Comparison of ENCODE assay signal across 14 cellular contexts in the genomic region with DNA sequence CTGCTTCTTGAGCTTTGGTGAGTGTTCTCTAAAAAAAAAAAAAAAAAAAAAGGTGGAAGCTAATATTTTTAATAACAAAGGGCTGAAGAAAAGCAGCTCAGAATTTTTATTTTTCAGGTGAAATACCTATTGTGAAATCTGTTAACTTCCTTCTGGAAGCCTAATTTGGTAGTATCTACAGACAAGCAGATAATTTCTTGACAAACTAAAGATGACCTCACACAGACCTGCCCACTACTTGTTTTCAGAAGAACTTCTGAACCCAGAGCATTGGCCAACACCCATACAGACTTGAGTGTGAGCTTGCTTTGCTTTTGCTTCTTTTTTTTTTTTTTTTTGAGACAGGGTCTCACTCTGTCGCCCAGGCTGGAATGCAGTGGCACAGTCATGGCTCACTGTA.
"Had no signal": no experiment of that assay in that cellular context is flagged by ENCODE, and none has a peak within 500 bp of the region (broad histone marks: within the 10 kb centered on the region; RNA-seq: fewer than 3 reads in every experiment).

No MANE protein-coding gene starts in this region.

- H3K36me3 ChIP-seq: colonic mucosa, prostate gland had no signal

- H3K27me3 Mint-ChIP-seq: activated B cell treated with CpG ODN at 0.5 μM for 24 hours; activated CD4-positive, alpha-beta T cell treated with anti-CD3 and anti-CD28 coated beads, Interleukin-2, amount 10 ng/mL, durations not matched to agents 24 days and 14 days; activated naive CD8-positive, alpha-beta T cell treated with anti-CD3 and anti-CD28 coated beads, Interleukin-2, amount 50 U/mL, for 24 hours; T-helper 17 cell had no signal

- H3K27ac Mint-ChIP-seq: activated CD4-positive, alpha-beta T cell treated with anti-CD3 and anti-CD28 coated beads, Interleukin-2, amount 10 ng/mL, durations not matched to agents 24 days and 14 days; activated naive CD8-positive, alpha-beta T cell treated with anti-CD3 and anti-CD28 coated beads, Interleukin-2, amount 50 U/mL, for 24 hours; activated T-helper 1 cell treated with anti-CD3 and anti-CD28 coated beads, Interleukin-12 subunit alpha, Interleukin-12 subunit beta, Interleukin-2, Interleukin-4 antibody, amounts not matched to agents 30 ng/mL and 10 ng/mL and 1 ng/mL, durations not matched to agents 14 hours and 24 hours and 36 hours; natural killer cell; T-helper 17 cell had no signal

- ATAC-seq: activated naive CD8-positive, alpha-beta T cell treated with anti-CD3 and anti-CD28 coated beads, Interleukin-2, amount 50 U/mL, for 24 hours; heart left ventricle; T-helper 17 cell had no signal

- H3K27me3 ChIP-seq: colonic mucosa, heart left ventricle, stomach had no signal

- H3K4me3 Mint-ChIP-seq: activated B cell treated with CpG ODN at 0.5 μM for 24 hours; activated CD4-positive, alpha-beta T cell treated with anti-CD3 and anti-CD28 coated beads, Interleukin-2, amount 10 ng/mL, durations not matched to agents 24 days and 14 days; activated naive CD8-positive, alpha-beta T cell treated with anti-CD3 and anti-CD28 coated beads, Interleukin-2, amount 50 U/mL, for 24 hours; activated T-helper 1 cell treated with anti-CD3 and anti-CD28 coated beads, Interleukin-12 subunit alpha, Interleukin-12 subunit beta, Interleukin-2, Interleukin-4 antibody, amounts not matched to agents 30 ng/mL and 10 ng/mL and 1 ng/mL, durations not matched to agents 14 hours and 24 hours and 36 hours; natural killer cell; T-helper 17 cell had no signal

- DNase-seq: activated B cell treated with CpG ODN at 0.5 μM for 24 hours; activated CD4-positive, alpha-beta T cell treated with anti-CD3 and anti-CD28 coated beads, Interleukin-2, amount 10 ng/mL, durations not matched to agents 24 days and 14 days; activated naive CD4-positive, alpha-beta T cell treated with Interleukin-2 at 50 U/mL for 16 hours; activated naive CD8-positive, alpha-beta T cell treated with anti-CD3 and anti-CD28 coated beads, Interleukin-2, amount 50 U/mL, for 24 hours; colonic mucosa; heart left ventricle; islet precursor cell; natural killer cell; occipital lobe; stimulated activated CD4-positive, alpha-beta T cell treated with anti-CD3 and anti-CD28 coated beads, Interleukin-12 subunit alpha, Interleukin-12 subunit beta, amount 100 ng/mL, for 4 hours; stomach; T-helper 17 cell had no signal

- H3K9me3 Mint-ChIP-seq: activated B cell treated with CpG ODN at 0.5 μM for 24 hours; activated CD4-positive, alpha-beta T cell treated with anti-CD3 and anti-CD28 coated beads, Interleukin-2, amount 10 ng/mL, durations not matched to agents 24 days and 14 days; activated naive CD8-positive, alpha-beta T cell treated with anti-CD3 and anti-CD28 coated beads, Interleukin-2, amount 50 U/mL, for 24 hours; activated T-helper 1 cell treated with anti-CD3 and anti-CD28 coated beads, Interleukin-12 subunit alpha, Interleukin-12 subunit beta, Interleukin-2, Interleukin-4 antibody, amounts not matched to agents 30 ng/mL and 10 ng/mL and 1 ng/mL, durations not matched to agents 14 hours and 24 hours and 36 hours; natural killer cell had no signal

- H3K9me3 ChIP-seq: colonic mucosa, heart left ventricle, prostate gland, stomach had no signal

- H3K4me1 ChIP-seq: colonic mucosa, prostate gland had no signal

- H3K27ac ChIP-seq: colonic mucosa, prostate gland had no signal

- H3K36me3 Mint-ChIP-seq: natural killer cell had no signal

- H3K4me3 ChIP-seq: colonic mucosa, prostate gland, stomach had no signal
